In the genomic region with DNA sequence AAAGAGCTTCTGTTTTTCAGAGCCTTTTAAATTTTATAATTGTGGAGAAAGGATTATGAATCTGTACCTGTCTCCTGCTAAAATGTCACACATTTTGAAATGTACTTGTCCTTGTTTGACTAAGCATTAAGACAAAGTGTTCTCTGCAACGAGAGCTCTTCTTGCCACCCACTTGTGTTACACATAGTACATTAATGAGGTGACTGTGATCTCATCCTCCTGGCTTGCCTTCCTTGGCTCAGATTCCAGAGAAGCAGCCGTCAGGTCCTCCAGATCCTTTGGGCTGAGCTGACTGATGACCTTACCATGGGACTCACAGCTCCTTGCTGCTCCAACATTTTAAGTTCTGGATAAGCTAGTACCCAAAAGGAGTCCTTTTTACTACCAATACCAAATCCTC, we compare ENCODE assay signal across 10 cellular contexts.
A peak's percentile ranks its signal among the peaks of the same experiment; 100 is the strongest.
DNase-seq lines count a peak whose midpoint lies in the region; ATAC-seq and TF ChIP-seq lines count a peak whose summit lies in the region.
"Had no signal": no experiment of that assay in that cellular context is flagged by ENCODE, and none has a peak within 500 bp of the region (broad histone marks: within the 10 kb centered on the region; RNA-seq: fewer than 3 reads in every experiment).

No MANE protein-coding gene starts in this region.

- H3K36me3 Mint-ChIP-seq in HFFc6 (ENCODE audit: low read depth), result peaks cover 29% of the 10 kb centered on the region
- no peaks in the 10 kb centered on the region for H3K36me3 Mint-ChIP-seq in stimulated activated effector memory CD8-positive, alpha-beta T cell treated with anti-CD3 and anti-CD28 coated beads, Interleukin-12 subunit alpha, Interleukin-12 subunit beta, amount 100 ng/mL, for 72 hours

- TF ChIP-seq CTCF in HFFc6 (IDR thresholded peaks at IDR 0.05) (no peak), WI38 (IDR thresholded peaks at IDR 0.05; ENCODE audit: low read depth, low read length) (no peak)

- peaks cover 75% of the 10 kb centered on the region for H3K4me1 Mint-ChIP-seq in HFFc6 (ENCODE audit: low read depth)
- H3K4me1 Mint-ChIP-seq in stimulated activated effector memory CD8-positive, alpha-beta T cell treated with anti-CD3 and anti-CD28 coated beads, Interleukin-12 subunit alpha, Interleukin-12 subunit beta, amount 100 ng/mL, for 72 hours, result no peaks in the 10 kb centered on the region

- DNase-seq in HFFc6 (peak; percentile 83), glomerular visceral epithelial cell (ENCODE audit: extremely low spot score) (peak; percentile 83), COLO829 (ENCODE audit: low spot score) (no peak)
- DNase-seq in stimulated activated effector memory CD8-positive, alpha-beta T cell treated with anti-CD3 and anti-CD28 coated beads, Interleukin-12 subunit alpha, Interleukin-12 subunit beta, amount 100 ng/mL, for 72 hours (ENCODE audit: low spot score in 2 of 2), result no peak
- DNase-seq: activated T-cell treated with anti-CD3 and anti-CD28 coated beads, Interleukin-2, amount 50 U/mL, for 1 hour; KG1 had no signal

- peak overlapping the region; percentile 78 for H3K27ac Mint-ChIP-seq in HFFc6
- H3K27ac Mint-ChIP-seq in stimulated activated effector memory CD8-positive, alpha-beta T cell treated with anti-CD3 and anti-CD28 coated beads, Interleukin-12 subunit alpha, Interleukin-12 subunit beta, amount 100 ng/mL, for 72 hours, result no peak overlapping the region

- H3K4me3 ChIP-seq in WI38 (ENCODE audit: low read depth, low read length), result 0 out of 2 replicates have a peak overlapping the region, but pooled peaks have one; percentile 2
- H3K4me3 ChIP-seq: GM12878 had no signal

- ATAC-seq in stimulated activated effector memory CD8-positive, alpha-beta T cell treated with anti-CD3 and anti-CD28 coated beads, Interleukin-12 subunit alpha, Interleukin-12 subunit beta, amount 100 ng/mL, for 72 hours, result peak; percentile 51
- ATAC-seq in GM21423 (IDR thresholded peaks at IDR 0.05; ENCODE audit: unreplicated experiment), result no peak
- ATAC-seq in GM19397 (IDR thresholded peaks at IDR 0.05; ENCODE audit: unreplicated experiment), result no peak
- ATAC-seq: GM12878 had no signal

- peaks cover 8% of the 10 kb centered on the region; the same call in 1 of the 2 replicates for H3K9me3 Mint-ChIP-seq in HFFc6
- no peaks in the 10 kb centered on the region for H3K9me3 Mint-ChIP-seq in stimulated activated effector memory CD8-positive, alpha-beta T cell treated with anti-CD3 and anti-CD28 coated beads, Interleukin-12 subunit alpha, Interleukin-12 subunit beta, amount 100 ng/mL, for 72 hours

- H3K27me3 Mint-ChIP-seq in HFFc6 (ENCODE audit: insufficient read depth), result no peaks in the 10 kb centered on the region; the same call in 1 of the 2 replicates

- H3K4me3 Mint-ChIP-seq in HFFc6, result peak overlapping the region; percentile 60
- H3K4me3 Mint-ChIP-seq in stimulated activated effector memory CD8-positive, alpha-beta T cell treated with anti-CD3 and anti-CD28 coated beads, Interleukin-12 subunit alpha, Interleukin-12 subunit beta, amount 100 ng/mL, for 72 hours, result no peak overlapping the region

Comparison
In these comparisons a context has a peak if more than half of its experiments do, and no peak if none do; other contexts are left out.
1. DNase-seq: peak in HFFc6 (single experiment) and glomerular visceral epithelial cell (single experiment); none in stimulated activated effector memory CD8-positive, alpha-beta T cell treated with anti-CD3 and anti-CD28 coated beads, Interleukin-12 subunit alpha, Interleukin-12 subunit beta, amount 100 ng/mL, for 72 hours (0 of 2) and COLO829 (single experiment).